In genomic region chr17:51166987-51167931, GRCh38 we compare ENCODE assay signal across 8 cellular contexts. TPM values are rescaled to one million over a fixed set of nuclear protein-coding genes. Genes with fewer than 3 reads are reported as not detected.
DNase-seq lines count a peak whose midpoint lies in the region; ATAC-seq and TF ChIP-seq lines count a peak whose summit lies in the region.

No MANE protein-coding gene starts in this region.

- peaks cover 15 to 34% (median 23%) of the 10 kb centered on the region in 4 donors for H3K4me1 Mint-ChIP-seq in CD4-positive, alpha-beta memory T cell

- WGBS in testis, 2 donors: 9 to 30% methylated on average over 18 to 42 of the region's 42 CpGs

- peak overlapping the region; percentile 63 to 92 (median 87) for H3K27ac Mint-ChIP-seq in CD4-positive, alpha-beta memory T cell

- POLR2A ChIA-PET in CD4-positive, alpha-beta memory T cell (lab: Charles Lee; ENCODE audit: partially characterized antibody): interaction anchor here (1.0 to 2.8 kb wide), 4 partner anchors 12 to 94 kb away, joined by 3 to 56 read pairs (median 4); partner anchors contain the start of genes NME1 and UTP18

- intact Hi-C loops in CD4-positive, alpha-beta memory T cell (cut with micrococcal nuclease): loop anchor here (1.0 to 5.0 kb wide), 3 partner anchors 14 to 165 kb away; partner anchors contain the start of genes MBTD1, NME1 and UTP18
- intact Hi-C loops in testis (cut with DNase I; ENCODE audit: low total_unique reads): no loop called here

- ATAC-seq in GM19397 (IDR thresholded peaks at IDR 0.05; ENCODE audit: unreplicated experiment): peak; percentile 42
- ATAC-seq in HG03558 (IDR thresholded peaks at IDR 0.05; ENCODE audit: extremely low read depth, unreplicated experiment): peak; percentile 26

- H3K4me3 Mint-ChIP-seq in CD4-positive, alpha-beta memory T cell: peak overlapping the region; percentile 73 to 84 (median 79)

- H3K27me3 Mint-ChIP-seq in CD4-positive, alpha-beta memory T cell: no peaks in the 10 kb centered on the region

- H3K27ac ChIP-seq in CD4-positive, alpha-beta memory T cell (ENCODE audit: low read depth, low read length): peak overlapping the region; percentile 61
- H3K27ac ChIP-seq in neutrophil (peak overlapping the region; percentile 70), testis (peak overlapping the region; percentile 72 to 92)

- no peak for TF ChIP-seq POLR2A in testis (IDR thresholded peaks at IDR 0.05)

- peak; percentile 52 to 66 (median 55) for DNase-seq in CD4-positive, alpha-beta memory T cell
- DNase-seq in activated T-helper 1 cell treated with Interleukin-2 at 50 U/mL for 16 hours (ENCODE audit: low read depth) (peak; percentile 39), fibroblast of villous mesenchyme (ENCODE audit: low read depth) (peak; percentile 48), testis (peak; percentile 58)

- H3K9me3 ChIP-seq in CD4-positive, alpha-beta memory T cell (ENCODE audit: control insufficient read depth in 1 of 2, low read length in 2 of 2): no peaks in the 10 kb centered on the region
- H3K9me3 ChIP-seq in neutrophil (no peaks in the 10 kb centered on the region), testis (no peaks in the 10 kb centered on the region)

- H3K36me3 Mint-ChIP-seq in CD4-positive, alpha-beta memory T cell: peaks cover 15 to 45% of the 10 kb centered on the region in 2 donors

- H3K36me3 ChIP-seq in CD4-positive, alpha-beta memory T cell (ENCODE audit: insufficient read depth, low read length): peaks cover 17% of the 10 kb centered on the region
- no peaks in the 10 kb centered on the region for H3K36me3 ChIP-seq in neutrophil
- H3K36me3 ChIP-seq in testis (ENCODE audit: low read depth, missing control alignments): no peaks in the 10 kb centered on the region

- CTCF ChIA-PET in CD4-positive, alpha-beta memory T cell (lab: Charles Lee; ENCODE audit: partially characterized antibody): interaction anchor here (1.2 kb wide), 1 partner anchor 14 kb away, joined by 4 read pairs; the partner anchor contains the start of gene NME1

- peaks cover 0 to 2% (median 0%) of the 10 kb centered on the region in 8 donors for H3K9me3 Mint-ChIP-seq in CD4-positive, alpha-beta memory T cell

- peak overlapping the region; percentile 24 to 79 for H3K4me3 ChIP-seq in CD4-positive, alpha-beta memory T cell (ENCODE audit: low read length in 2 of 2)
- H3K4me3 ChIP-seq in fibroblast of villous mesenchyme (ENCODE audit: low read depth, low read length): peak overlapping the region; percentile 87
- H3K4me3 ChIP-seq in neutrophil (ENCODE audit: low read depth in 1 of 2, low read length in 1 of 2): peak overlapping the region; percentile 70 to 88
- H3K4me3 ChIP-seq in testis: peak overlapping the region; percentile 77 to 91

- H3K27me3 ChIP-seq in CD4-positive, alpha-beta memory T cell (ENCODE audit: insufficient read depth, low read length): no peaks in the 10 kb centered on the region
- H3K27me3 ChIP-seq in neutrophil (no peaks in the 10 kb centered on the region), testis (no peaks in the 10 kb centered on the region)

- TF ChIP-seq CTCF in fibroblast of villous mesenchyme (IDR thresholded peaks at IDR 0.05; ENCODE audit: insufficient read depth, low read depth, low read length) (peak; percentile 80), neutrophil (IDR thresholded peaks at IDR 0.05) (peak; percentile 64), testis (IDR thresholded peaks at IDR 0.05) (peak; percentile 24 to 71 (median 40))

- H3K4me1 ChIP-seq in CD4-positive, alpha-beta memory T cell (ENCODE audit: insufficient read depth, low read length): peaks cover 14% of the 10 kb centered on the region
- peaks cover 11 to 17% of the 10 kb centered on the region in 2 experiments for H3K4me1 ChIP-seq in neutrophil (ENCODE audit: control insufficient read depth in 1 of 2, insufficient read depth in 1 of 2, low read depth in 1 of 2, low read length in 1 of 2)
- peaks cover 14% of the 10 kb centered on the region for H3K4me1 ChIP-seq in testis

TF ChIP-seq in PFSK-1, 5 proteins besides CTCF, POLR2A, EP300 and RAD21:
- TF ChIP-seq TAF1 (IDR thresholded peaks at IDR 0.05; ENCODE audit: borderline replicate concordance, insufficient read depth, low read length): peak; percentile 44; the same call in 1 of the 2 replicates
- no peak for TF ChIP-seq REST (IDR thresholded peaks at IDR 0.05; ENCODE audit: insufficient read depth in 1 of 2, low read depth in 2 of 2, low read length in 2 of 2)

RNA-seq across cellular contexts. Expression of gene NME2, which starts 1.0 kb away (rescaled TPM):
- total RNA-seq in CD4-positive, alpha-beta memory T cell: 100 to 1,000 TPM; 134 to 142 TPM
- 100 to 1,000 TPM; 277 to 331 TPM for polyA plus RNA-seq in CD4-positive, alpha-beta memory T cell
- polyA plus RNA-seq in PFSK-1 (2012; ENCODE audit: insufficient read length, low read depth): 1,223 TPM
- 438 and 486 TPM in 2 replicates for total RNA-seq in fibroblast of villous mesenchyme
- 100 to 1,000 TPM; 105 to 169 TPM for total RNA-seq in testis
- polyA plus RNA-seq in testis (ENCODE audit: insufficient read depth, low read depth, low replicate concordance): 196 TPM

RNA-seq across cellular contexts. Expression of gene NME1, which starts 13.9 kb away (rescaled TPM):
- total RNA-seq in CD4-positive, alpha-beta memory T cell: 10 to 100 TPM; 10.0 to 12.2 TPM
- 10 to 100 TPM; 62.5 to 67.2 TPM for polyA plus RNA-seq in CD4-positive, alpha-beta memory T cell
- 169 TPM for polyA plus RNA-seq in PFSK-1 (2012; ENCODE audit: insufficient read length, low read depth)
- total RNA-seq in fibroblast of villous mesenchyme (82.1 and 105 TPM in 2 replicates), testis (10 to 100 TPM; 37.3 to 53.7 TPM)
- polyA plus RNA-seq in testis (ENCODE audit: insufficient read depth, low read depth, low replicate concordance): 52.3 TPM

RNA-seq across cellular contexts. Expression of gene SPAG9, which starts 46.6 kb away (rescaled TPM):
- 10 to 100 TPM; 62.0 to 62.3 TPM for total RNA-seq in CD4-positive, alpha-beta memory T cell
- 10 to 100 TPM in 1 of 2 donors, 1 to 10 TPM in 1; 3.2 to 10.0 TPM for polyA plus RNA-seq in CD4-positive, alpha-beta memory T cell
- 39.9 TPM for polyA plus RNA-seq in PFSK-1 (2012; ENCODE audit: insufficient read length, low read depth)
- total RNA-seq in fibroblast of villous mesenchyme (75.4 and 94.6 TPM in 2 replicates), testis (100 to 1,000 TPM; 157 to 165 TPM)
- polyA plus RNA-seq in testis (ENCODE audit: insufficient read depth, low read depth, low replicate concordance): 159 TPM

Comparison
In these comparisons a context has a peak if more than half of its experiments do, and no peak if none do; other contexts are left out.
1. Peak in every context shown above with its lines: DNase-seq, ATAC-seq, H3K4me3 ChIP-seq and H3K27ac ChIP-seq.